ENCODE assay signal across 15 cellular contexts in genomic region chr16:19711643-19712042, GRCh38.
"Had no signal": no experiment of that assay in that cellular context is flagged by ENCODE, and none has a peak within 500 bp of the region (broad histone marks: within the 10 kb centered on the region; RNA-seq: fewer than 3 reads in every experiment).

No MANE protein-coding gene starts in this region.

- H3K9me3 Mint-ChIP-seq: activated CD8-positive, alpha-beta T cell treated with anti-CD3 and anti-CD28 coated beads for 36 hours; activated T-cell treated with anti-CD3 and anti-CD28 coated beads, Interleukin-2, amount 50 U/mL, for 72 hours; naive thymus-derived CD8-positive, alpha-beta T cell had no signal

- H3K27me3 Mint-ChIP-seq: activated CD8-positive, alpha-beta T cell treated with anti-CD3 and anti-CD28 coated beads for 36 hours; naive thymus-derived CD8-positive, alpha-beta T cell had no signal

- H3K4me3 Mint-ChIP-seq: activated CD8-positive, alpha-beta T cell treated with anti-CD3 and anti-CD28 coated beads for 36 hours; activated T-cell treated with anti-CD3 and anti-CD28 coated beads, Interleukin-2, amount 50 U/mL, for 72 hours; naive thymus-derived CD8-positive, alpha-beta T cell had no signal

- DNase-seq: activated CD8-positive, alpha-beta memory T cell treated with anti-CD3 and anti-CD28 coated beads, Interleukin-2, amount 50 U/mL, for 4 hours; activated CD8-positive, alpha-beta T cell treated with anti-CD3 and anti-CD28 coated beads for 36 hours; activated gamma-delta T cell treated with Interleukin-2 at 50 U/mL for 16 hours; activated T-cell treated with anti-CD3 and anti-CD28 coated beads, Interleukin-2, amount 50 U/mL, for 72 hours; effector CD8-positive, alpha-beta T cell; hippocampal formation; kidney glomerular epithelial cell; naive thymus-derived CD8-positive, alpha-beta T cell; occipital lobe; psoas muscle; stimulated activated CD4-positive, alpha-beta T cell treated with anti-CD3 and anti-CD28 coated beads, Interleukin-4, amount 100 ng/mL, for 1 hour; stimulated activated CD8-positive, alpha-beta memory T cell treated with anti-CD3 and anti-CD28 coated beads, Interleukin-4, amount 100 ng/mL, for 48 hours; SW 1271; thyroid gland; uterus had no signal

- ATAC-seq: activated CD8-positive, alpha-beta T cell treated with anti-CD3 and anti-CD28 coated beads for 36 hours; activated T-cell treated with anti-CD3 and anti-CD28 coated beads, Interleukin-2, amount 50 U/mL, for 72 hours; naive thymus-derived CD8-positive, alpha-beta T cell; psoas muscle had no signal

- H3K27ac Mint-ChIP-seq: activated CD8-positive, alpha-beta T cell treated with anti-CD3 and anti-CD28 coated beads for 36 hours; activated T-cell treated with anti-CD3 and anti-CD28 coated beads, Interleukin-2, amount 50 U/mL, for 72 hours had no signal
